ENCODE assay signal across 10 cellular contexts in genomic region chr2:175169191-175169590, GRCh38. TPM values are rescaled to one million over a fixed set of nuclear protein-coding genes. Genes with fewer than 3 reads are reported as not detected.
A peak's percentile ranks its signal among the peaks of the same experiment; 100 is the strongest.
DNase-seq lines count a peak whose midpoint lies in the region; ATAC-seq and TF ChIP-seq lines count a peak whose summit lies in the region.
"Had no signal": no experiment of that assay in that cellular context is flagged by ENCODE, and none has a peak within 500 bp of the region (broad histone marks: within the 10 kb centered on the region; RNA-seq: fewer than 3 reads in every experiment).

No MANE protein-coding gene starts in this region.

- in situ Hi-C loops in G401 (cut with HindIII; ENCODE audit: low sequenced_read_pairs): no loop called here

- no peaks in the 10 kb centered on the region for H3K27me3 Mint-ChIP-seq in stimulated activated naive CD8-positive, alpha-beta T cell treated with anti-CD3 and anti-CD28 coated beads, Interleukin-15, Interleukin-2, amounts not matched to agents 100 ng/mL and 50 ng/mL, for 24 hours
- no peaks in the 10 kb centered on the region for H3K27me3 Mint-ChIP-seq in stimulated activated naive CD8-positive, alpha-beta T cell treated with anti-CD3 and anti-CD28 coated beads, Interleukin-15, amount 100 ng/mL, for 72 hours
- H3K27me3 Mint-ChIP-seq in activated T-helper 17 cell treated with anti-CD3 and anti-CD28 coated beads, Interleukin-2, amount 50 U/mL, for 72 hours: no peaks in the 10 kb centered on the region

- H3K4me1 Mint-ChIP-seq in stimulated activated naive CD8-positive, alpha-beta T cell treated with anti-CD3 and anti-CD28 coated beads, Interleukin-15, Interleukin-2, amounts not matched to agents 100 ng/mL and 50 ng/mL, for 24 hours (ENCODE audit: low read depth): peaks cover 48% of the 10 kb centered on the region
- peaks cover 33% of the 10 kb centered on the region for H3K4me1 Mint-ChIP-seq in stimulated activated naive CD8-positive, alpha-beta T cell treated with anti-CD3 and anti-CD28 coated beads, Interleukin-15, amount 100 ng/mL, for 72 hours
- H3K4me1 Mint-ChIP-seq in activated T-helper 17 cell treated with anti-CD3 and anti-CD28 coated beads, Interleukin-2, amount 50 U/mL, for 72 hours: peaks cover 15% of the 10 kb centered on the region

- peaks cover 0 to 19% (median 0%) of the 10 kb centered on the region in 4 donors for H3K4me1 ChIP-seq in right lobe of liver

- no peak for TF ChIP-seq POLR2A in right lobe of liver (IDR thresholded peaks at IDR 0.05)

- no peaks in the 10 kb centered on the region for H3K9me3 Mint-ChIP-seq in stimulated activated naive CD8-positive, alpha-beta T cell treated with anti-CD3 and anti-CD28 coated beads, Interleukin-15, Interleukin-2, amounts not matched to agents 100 ng/mL and 50 ng/mL, for 24 hours
- H3K9me3 Mint-ChIP-seq in stimulated activated naive CD8-positive, alpha-beta T cell treated with anti-CD3 and anti-CD28 coated beads, Interleukin-15, amount 100 ng/mL, for 72 hours: no peaks in the 10 kb centered on the region
- H3K9me3 Mint-ChIP-seq in activated T-helper 17 cell treated with anti-CD3 and anti-CD28 coated beads, Interleukin-2, amount 50 U/mL, for 72 hours: no peaks in the 10 kb centered on the region

- peak overlapping the region; percentile 45 for H3K27ac Mint-ChIP-seq in stimulated activated naive CD8-positive, alpha-beta T cell treated with anti-CD3 and anti-CD28 coated beads, Interleukin-15, Interleukin-2, amounts not matched to agents 100 ng/mL and 50 ng/mL, for 24 hours
- H3K27ac Mint-ChIP-seq in stimulated activated naive CD8-positive, alpha-beta T cell treated with anti-CD3 and anti-CD28 coated beads, Interleukin-15, amount 100 ng/mL, for 72 hours: no peak overlapping the region
- H3K27ac Mint-ChIP-seq in activated T-helper 17 cell treated with anti-CD3 and anti-CD28 coated beads, Interleukin-2, amount 50 U/mL, for 72 hours: peak overlapping the region; percentile 96

- TF ChIP-seq CTCF in right lobe of liver (IDR thresholded peaks at IDR 0.05): no peak

- no peak for ATAC-seq in stimulated activated naive CD8-positive, alpha-beta T cell treated with anti-CD3 and anti-CD28 coated beads, Interleukin-15, amount 100 ng/mL, for 72 hours
- no peak for ATAC-seq in activated T-helper 17 cell treated with anti-CD3 and anti-CD28 coated beads, Interleukin-2, amount 50 U/mL, for 72 hours (replicated peaks)
- no peak for ATAC-seq in right lobe of liver
- no peak for ATAC-seq in HG02840 (IDR thresholded peaks at IDR 0.05; ENCODE audit: low FRiP score, unreplicated experiment)
- no peak for ATAC-seq in HG02870 (IDR thresholded peaks at IDR 0.05; ENCODE audit: unreplicated experiment)
- no peak for ATAC-seq in GM19023 (IDR thresholded peaks at IDR 0.05; ENCODE audit: unreplicated experiment)

- no peaks in the 10 kb centered on the region for H3K36me3 ChIP-seq in right lobe of liver

- no peak overlapping the region for H3K27ac ChIP-seq in right lobe of liver

- H3K36me3 Mint-ChIP-seq in stimulated activated naive CD8-positive, alpha-beta T cell treated with anti-CD3 and anti-CD28 coated beads, Interleukin-15, Interleukin-2, amounts not matched to agents 100 ng/mL and 50 ng/mL, for 24 hours (ENCODE audit: low read depth): peaks cover 21% of the 10 kb centered on the region
- peaks cover 52% of the 10 kb centered on the region for H3K36me3 Mint-ChIP-seq in activated T-helper 17 cell treated with anti-CD3 and anti-CD28 coated beads, Interleukin-2, amount 50 U/mL, for 72 hours (ENCODE audit: low read depth)

- DNase-seq in stimulated activated naive CD8-positive, alpha-beta T cell treated with anti-CD3 and anti-CD28 coated beads, Interleukin-15, amount 100 ng/mL, for 72 hours: no peak
- DNase-seq in right lobe of liver (no peak), G401 (ENCODE audit: low spot score) (no peak)
- DNase-seq: activated CD4-positive, alpha-beta T cell treated with anti-CD3 and anti-CD28 coated beads for 4 hours; NCI-H1105 treated with DMSO at 0.1 percent for 48 hours had no signal

- 47% methylated on average over 3 of the region's 3 CpGs for WGBS in right lobe of liver (ENCODE audit: insufficient coverage, low coverage, low lambda C conversion rate, missing lambda C conversion rate)

- H3K4me3 Mint-ChIP-seq in stimulated activated naive CD8-positive, alpha-beta T cell treated with anti-CD3 and anti-CD28 coated beads, Interleukin-15, Interleukin-2, amounts not matched to agents 100 ng/mL and 50 ng/mL, for 24 hours: peak overlapping the region; percentile 100
- H3K4me3 Mint-ChIP-seq in stimulated activated naive CD8-positive, alpha-beta T cell treated with anti-CD3 and anti-CD28 coated beads, Interleukin-15, amount 100 ng/mL, for 72 hours: peak overlapping the region in 1 of 2 donors; percentile 93
- peak overlapping the region; percentile 88 for H3K4me3 Mint-ChIP-seq in activated T-helper 17 cell treated with anti-CD3 and anti-CD28 coated beads, Interleukin-2, amount 50 U/mL, for 72 hours

- H3K4me3 ChIP-seq in right lobe of liver: peak overlapping the region in 2 of 3 donors; percentile 92 to 94

- no peaks in the 10 kb centered on the region for H3K9me3 ChIP-seq in right lobe of liver

- intact Hi-C loops in right lobe of liver (cut with DNase I): no loop called here

- H3K27me3 ChIP-seq in right lobe of liver: no peaks in the 10 kb centered on the region

RNA-seq across cellular contexts. Expression of gene ATF2, which starts 1.2 kb away (rescaled TPM):
- total RNA-seq in activated T-helper 17 cell treated with anti-CD3 and anti-CD28 coated beads, Interleukin-2, amount 50 U/mL, for 72 hours: 10 to 100 TPM; 57.5 to 64.1 TPM
- 10 to 100 TPM; 24.0 to 36.3 (median 27.4) TPM for total RNA-seq in right lobe of liver
- total RNA-seq in G401 (2014; rRNA removed; shearing (Covaris generic)): 27.0 and 31.0 TPM in 2 replicates

RNA-seq across cellular contexts. Expression of gene ATP5MC3, which starts 12.3 kb away (rescaled TPM):
- total RNA-seq in activated T-helper 17 cell treated with anti-CD3 and anti-CD28 coated beads, Interleukin-2, amount 50 U/mL, for 72 hours: 100 to 1,000 TPM; 200 to 416 TPM
- 100 to 1,000 TPM; 149 to 204 (median 185) TPM for total RNA-seq in right lobe of liver
- total RNA-seq in G401 (2014; rRNA removed; shearing (Covaris generic)): 213 and 260 TPM in 2 replicates

Comparison
In these comparisons a context has a peak if more than half of its experiments do, and no peak if none do; other contexts are left out.
1. H3K27ac Mint-ChIP-seq: peak in stimulated activated naive CD8-positive, alpha-beta T cell treated with anti-CD3 and anti-CD28 coated beads, Interleukin-15, Interleukin-2, amounts not matched to agents 100 ng/mL and 50 ng/mL, for 24 hours (single experiment) and activated T-helper 17 cell treated with anti-CD3 and anti-CD28 coated beads, Interleukin-2, amount 50 U/mL, for 72 hours (single experiment); none in stimulated activated naive CD8-positive, alpha-beta T cell treated with anti-CD3 and anti-CD28 coated beads, Interleukin-15, amount 100 ng/mL, for 72 hours (0 of 2).